33 cellular contexts compared by ENCODE assay signal in the genomic region with DNA sequence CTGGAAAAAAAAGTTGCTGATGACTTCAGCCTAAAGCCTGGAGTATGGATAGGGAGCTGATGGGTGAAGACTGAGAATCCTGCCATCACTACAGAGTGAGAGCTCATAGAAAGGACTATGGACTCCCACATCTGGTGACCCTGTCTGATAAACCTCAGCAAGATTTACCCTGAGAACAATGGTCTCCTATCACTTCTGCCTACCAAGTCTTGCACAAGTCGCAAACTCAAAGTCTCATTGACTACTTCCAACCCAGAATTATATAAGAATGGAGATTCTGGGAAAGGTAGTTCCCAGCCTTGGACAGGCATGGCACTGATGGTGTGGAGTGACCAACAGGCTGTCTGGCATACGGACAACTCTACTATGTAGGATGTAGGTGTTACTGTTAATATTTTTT.
"Had no signal": no experiment of that assay in that cellular context is flagged by ENCODE, and none has a peak within 500 bp of the region (broad histone marks: within the 10 kb centered on the region; RNA-seq: fewer than 3 reads in every experiment).

No MANE protein-coding gene starts in this region.

- H3K36me3 ChIP-seq: adrenal gland, ascending aorta, brain microvascular endothelial cell, breast epithelium, cardiac muscle cell had no signal

- FAIRE-seq: astrocyte, bronchial epithelial cell had no signal

- DNase-seq: activated effector memory CD4-positive, alpha-beta T cell treated with anti-CD3 and anti-CD28 coated beads, Interleukin-2, amount 50 U/mL, for 16 hours; activated effector memory CD4-positive, alpha-beta T cell treated with Interleukin-2 at 50 U/mL for 16 hours; activated gamma-delta T cell; activated gamma-delta T cell treated with Interleukin-2 at 50 U/mL for 16 hours; activated naive CD4-positive, alpha-beta T cell; activated naive CD4-positive, alpha-beta T cell treated with anti-CD3 and anti-CD28 coated beads for 36 hours; activated naive CD4-positive, alpha-beta T cell treated with anti-CD3 and anti-CD28 coated beads, Interleukin-2, amount 10 ng/mL, durations not matched to agents 7 days and 5 days; activated naive CD4-positive, alpha-beta T cell treated with anti-CD3 and anti-CD28 coated beads, Interleukin-2, amount 50 U/mL, for 16 hours; activated naive CD4-positive, alpha-beta T cell treated with Interleukin-2 at 50 U/mL for 16 hours; activated naive CD8-positive, alpha-beta T cell treated with anti-CD3 and anti-CD28 coated beads for 36 hours; activated naive CD8-positive, alpha-beta T cell treated with anti-CD3 and anti-CD28 coated beads, Interleukin-2, amount 10 ng/mL, durations not matched to agents 7 days and 5 days; activated naive CD8-positive, alpha-beta T cell treated with anti-CD3 and anti-CD28 coated beads, Interleukin-2, amount 50 U/mL, for 24 hours; activated T-cell treated with anti-CD3 and anti-CD28 coated beads, Interleukin-2, amount 50 U/mL, for 24 hours; activated T-cell treated with anti-CD3 and anti-CD28 coated beads, Interleukin-2, amount 50 U/mL, for 4 hours; activated T-cell treated with anti-CD3 and anti-CD28 coated beads, Interleukin-2, amount 50 U/mL, for 48 hours; activated T-cell treated with anti-CD3 and anti-CD28 coated beads, Interleukin-2, amount 50 U/mL, for 72 hours; adrenal gland; amniotic stem cell; amygdala; anterior cingulate cortex; aorta; body of pancreas; brain microvascular endothelial cell; caudate nucleus; central memory CD4-positive, alpha-beta T cell; cerebellar nuclear complex had no signal

- H3K27ac ChIP-seq: adrenal gland, ascending aorta, body of pancreas, brain microvascular endothelial cell, breast epithelium, cardiac muscle cell had no signal

- H3K27me3 ChIP-seq: adrenal gland, body of pancreas, brain microvascular endothelial cell, breast epithelium, cardiac muscle cell had no signal

- H3K9me3 ChIP-seq: adrenal gland, ascending aorta, body of pancreas, breast epithelium had no signal

- H3K4me1 ChIP-seq: ascending aorta, body of pancreas, breast epithelium had no signal

- H3K4me3 ChIP-seq: adrenal gland, ascending aorta, body of pancreas, breast epithelium, cardiac muscle cell had no signal

- ATAC-seq: activated naive CD4-positive, alpha-beta T cell treated with anti-CD3 and anti-CD28 coated beads, Interleukin-2, amount 50 U/mL, for 72 hours; activated naive CD8-positive, alpha-beta T cell treated with anti-CD3 and anti-CD28 coated beads, Interleukin-2, amount 50 U/mL, for 24 hours; activated T-cell treated with anti-CD3 and anti-CD28 coated beads, Interleukin-2, amount 50 U/mL, for 4 hours; activated T-cell treated with anti-CD3 and anti-CD28 coated beads, Interleukin-2, amount 50 U/mL, for 72 hours; activated T-helper 17 cell treated with anti-CD3 and anti-CD28 coated beads, Interleukin-2, amount 50 U/mL, for 72 hours; body of pancreas had no signal
